ENCODE assay signal across 8 cellular contexts in genomic region chr16:1958143-1958491, GRCh38. TPM values are rescaled to one million over a fixed set of nuclear protein-coding genes. Genes with fewer than 3 reads are reported as not detected.
"Had no signal": no experiment of that assay in that cellular context is flagged by ENCODE, and none has a peak within 500 bp of the region (broad histone marks: within the 10 kb centered on the region; RNA-seq: fewer than 3 reads in every experiment).

No MANE protein-coding gene starts in this region.

RNA-seq across cellular contexts. Expression of gene RPL3L, which starts 3.6 kb away (rescaled TPM):
- total RNA-seq: LHCN-M2, MCF 10A, NCI-H460, RPMI7951, SJSA1 had no signal
- polyA plus RNA-seq: SK-N-SH had no signal

RNA-seq across cellular contexts. Expression of gene RNF151, which starts 8.5 kb away (rescaled TPM):
- total RNA-seq: LHCN-M2, MCF 10A, NCI-H460, OCI-LY7, PC-9, RPMI7951, SJSA1 had no signal
